Comparison of ENCODE assay signal across 13 cellular contexts in the genomic region with DNA sequence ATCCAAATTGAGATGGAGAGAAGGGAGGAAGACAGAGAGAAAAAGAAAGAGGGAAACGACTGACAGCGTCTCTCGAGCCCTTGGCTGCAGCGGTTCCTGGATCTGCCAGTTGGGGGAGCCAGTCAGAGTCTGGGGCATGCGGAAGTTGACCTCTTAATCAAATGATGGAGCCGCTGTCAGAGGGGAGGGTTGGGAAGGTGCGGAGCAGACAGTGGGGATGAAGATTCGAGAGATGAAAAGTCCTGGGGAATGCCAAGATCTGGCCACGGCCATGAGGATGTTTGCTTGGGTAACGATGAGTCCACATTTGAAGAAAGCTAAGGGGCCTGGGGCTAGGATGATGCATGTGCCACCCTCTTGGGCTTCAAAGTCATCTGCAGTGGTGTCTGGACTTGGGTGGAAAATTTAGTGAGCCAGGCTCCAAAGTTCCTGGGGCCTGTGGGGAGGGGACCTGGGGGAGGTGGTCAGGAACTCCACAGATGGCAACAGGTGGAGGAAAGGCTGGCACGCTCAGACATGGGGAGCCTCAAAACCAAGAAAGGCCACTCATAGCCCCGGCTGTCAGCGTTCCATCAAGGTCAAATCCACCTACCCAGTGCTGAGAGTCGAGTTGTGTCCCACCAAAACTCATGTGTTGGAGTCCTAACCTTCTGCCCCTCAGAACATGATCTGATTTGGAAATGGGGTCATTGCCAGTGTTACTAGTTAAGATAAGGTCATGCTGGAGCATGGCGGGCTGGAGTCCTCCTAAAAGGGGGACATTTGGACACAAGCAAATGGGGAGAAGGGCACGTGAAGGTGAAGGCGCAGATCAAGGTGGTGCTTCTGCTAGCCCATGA.
DNase-seq lines count a peak whose midpoint lies in the region; ATAC-seq, FAIRE-seq and TF ChIP-seq lines count a peak whose summit lies in the region.
"Had no signal": no experiment of that assay in that cellular context is flagged by ENCODE, and none has a peak within 500 bp of the region (broad histone marks: within the 10 kb centered on the region; RNA-seq: fewer than 3 reads in every experiment).

No MANE protein-coding gene starts in this region.

- 79 to 81% methylated on average over 17 of the region's 17 CpGs for WGBS in heart right ventricle, 2 donors

- no peak for FAIRE-seq in D721Med (lab: Jason Lieb, UNC)

- no peak for TF ChIP-seq POLR2A in vagina (IDR thresholded peaks at IDR 0.05)

- H3K9me3 ChIP-seq in heart right ventricle (no peaks in the 10 kb centered on the region), colonic mucosa (no peaks in the 10 kb centered on the region), vagina (no peaks in the 10 kb centered on the region)

- intact Hi-C loops in Right ventricle myocardium inferior (cut with DNase I) (no loop called here), heart right ventricle (cut with DNase I) (no loop called here), colonic mucosa (cut with DNase I) (no loop called here), vagina (cut with DNase I) (no loop called here)

- DNase-seq in Right ventricle myocardium inferior (ENCODE audit: missing footprints) (peak; percentile 25), heart right ventricle (no peak), colonic mucosa (peak; percentile 12), mucosa of gallbladder (ENCODE audit: low spot score) (peak; percentile 8), vagina (ENCODE audit: extremely low spot score in 2 of 2) (peak; percentile 71 to 84), D721Med (ENCODE audit: insufficient read length, low spot score) (no peak), SW 1271 (lab: John Stamatoyannopoulos, UW) (no peak)
- DNase-seq: GF-D8, NCI-H1417 treated with DMSO at 0.1 percent for 48 hours had no signal

- H3K27me3 ChIP-seq in heart right ventricle (peaks cover 0 to 28% (median 11%) of the 10 kb centered on the region in 7 donors), colonic mucosa (no peaks in the 10 kb centered on the region), vagina (no peaks in the 10 kb centered on the region)

- H3K36me3 ChIP-seq in heart right ventricle (no peaks in the 10 kb centered on the region), colonic mucosa (no peaks in the 10 kb centered on the region), vagina (no peaks in the 10 kb centered on the region)

- H3K4me1 ChIP-seq in heart right ventricle (peaks cover 0 to 2% (median 0%) of the 10 kb centered on the region in 9 donors), colonic mucosa (no peaks in the 10 kb centered on the region), vagina (no peaks in the 10 kb centered on the region)

- ATAC-seq in Right ventricle myocardium inferior (no peak), heart right ventricle (no peak), GM18907 (IDR thresholded peaks at IDR 0.05; ENCODE audit: unreplicated experiment) (no peak)
- ATAC-seq: naive thymus-derived CD8-positive, alpha-beta T cell; stimulated activated memory B cell treated with anti-CD40 and anti-IgM and Interleukin-4, amounts not matched to agents 10 μg/mL and 1 μg/mL and 100 μg/mL, for 72 hours had no signal

- no peak overlapping the region for H3K9ac ChIP-seq in colonic mucosa (ENCODE audit: low read depth in 2 of 2, low read length in 2 of 2)

- H3K4me3 ChIP-seq in heart right ventricle: no peak overlapping the region
- no peak overlapping the region for H3K4me3 ChIP-seq in colonic mucosa
- H3K4me3 ChIP-seq in vagina: no peak overlapping the region

- H3K27ac ChIP-seq in heart right ventricle (no peak overlapping the region), colonic mucosa (no peak overlapping the region), vagina (no peak overlapping the region)
- H3K27ac ChIP-seq: epithelial cell of prostate had no signal

- no peak for TF ChIP-seq CTCF in heart right ventricle (IDR thresholded peaks at IDR 0.05)
- no peak for TF ChIP-seq CTCF in colonic mucosa (IDR thresholded peaks at IDR 0.05)
- no peak for TF ChIP-seq CTCF in vagina (IDR thresholded peaks at IDR 0.05)
- TF ChIP-seq CTCF in D721Med (IDR thresholded peaks at IDR 0.05; ENCODE audit: insufficient read depth, missing control alignments): no peak

Comparison
In these comparisons a context has a peak if more than half of its experiments do, and no peak if none do; other contexts are left out.
1. DNase-seq: peak in Right ventricle myocardium inferior (single experiment), colonic mucosa (single experiment), mucosa of gallbladder (single experiment) and vagina (2 of 2); none in heart right ventricle (0 of 2), D721Med (single experiment) and SW 1271 (0 of 2).